20 cellular contexts compared by ENCODE assay signal in genomic region chr4:154478547-154478946, GRCh38. TPM values are rescaled to one million over a fixed set of nuclear protein-coding genes. Genes with fewer than 3 reads are reported as not detected.
DNase-seq lines count a peak whose midpoint lies in the region; ATAC-seq and TF ChIP-seq lines count a peak whose summit lies in the region.
"Had no signal": no experiment of that assay in that cellular context is flagged by ENCODE, and none has a peak within 500 bp of the region (broad histone marks: within the 10 kb centered on the region; RNA-seq: fewer than 3 reads in every experiment).

No MANE protein-coding gene starts in this region.

- no peaks in the 10 kb centered on the region for H3K36me3 Mint-ChIP-seq in immature natural killer cell
- H3K36me3 Mint-ChIP-seq: activated naive CD8-positive, alpha-beta T cell treated with anti-CD3 and anti-CD28 coated beads for 36 hours had no signal

- no peak overlapping the region for H3K4me3 Mint-ChIP-seq in immature natural killer cell
- H3K4me3 Mint-ChIP-seq: activated B cell treated with CpG ODN at 0.5 μM for 24 hours; activated naive CD8-positive, alpha-beta T cell treated with anti-CD3 and anti-CD28 coated beads for 36 hours; B cell; endodermal cell; neural crest cell had no signal

- no peak overlapping the region for H3K4me3 ChIP-seq in foreskin fibroblast (ENCODE audit: low read depth in 1 of 2, low read length in 2 of 2)

- no peak overlapping the region for H3K27ac Mint-ChIP-seq in immature natural killer cell
- H3K27ac Mint-ChIP-seq: activated B cell treated with CpG ODN at 0.5 μM for 24 hours; activated naive CD8-positive, alpha-beta T cell treated with anti-CD3 and anti-CD28 coated beads for 36 hours; B cell; endodermal cell had no signal

- H3K27me3 Mint-ChIP-seq in immature natural killer cell (ENCODE audit: low read depth in 3 of 3) = peaks cover 2 to 6% (median 3%) of the 10 kb centered on the region in 3 donors

- TF ChIP-seq CTCF in foreskin fibroblast (IDR thresholded peaks at IDR 0.05; ENCODE audit: low read depth, low read length) = no peak

- H3K4me1 Mint-ChIP-seq in immature natural killer cell = no peaks in the 10 kb centered on the region
- H3K4me1 Mint-ChIP-seq: activated B cell treated with CpG ODN at 0.5 μM for 24 hours; activated naive CD8-positive, alpha-beta T cell treated with anti-CD3 and anti-CD28 coated beads for 36 hours; B cell; endodermal cell; neural crest cell had no signal

- DNase-seq in activated T-cell treated with anti-CD3 and anti-CD28 coated beads for 4 hours (no peak), foreskin fibroblast (no peak), immature natural killer cell (no peak)
- no peak for DNase-seq in activated CD4-positive, alpha-beta T cell treated with anti-CD3 and anti-CD28 coated beads, Interleukin-2, amount 50 U/mL, for 1 hour
- DNase-seq: activated B cell treated with CpG ODN at 0.5 μM for 24 hours; activated CD8-positive, alpha-beta memory T cell treated with anti-CD3 and anti-CD28 coated beads, Interleukin-2, amount 50 U/mL, for 4 hours; activated naive CD8-positive, alpha-beta T cell treated with anti-CD3 and anti-CD28 coated beads for 36 hours; endodermal cell; NCI-H510A treated with DMSO at 0.1 percent for 48 hours; OCI-M1; right cardiac atrium; stimulated activated CD4-positive, alpha-beta T cell treated with anti-CD3 and anti-CD28 coated beads, Interleukin-2, amount 100 ng/mL, for 24 hours; SW 1271; trophoblast cell had no signal

- ATAC-seq in GM18873 (IDR thresholded peaks at IDR 0.05; ENCODE audit: low FRiP score, unreplicated experiment) (peak; percentile 24), GM21528 (IDR thresholded peaks at IDR 0.05; ENCODE audit: low FRiP score, unreplicated experiment) (peak; percentile 50), HG02973 (IDR thresholded peaks at IDR 0.05; ENCODE audit: unreplicated experiment) (peak; percentile 30), HG03565 (IDR thresholded peaks at IDR 0.05; ENCODE audit: unreplicated experiment) (peak; percentile 27)
- ATAC-seq: right cardiac atrium had no signal

- H3K9me3 Mint-ChIP-seq in immature natural killer cell = peaks cover 0 to 5% (median 0%) of the 10 kb centered on the region in 6 donors
- H3K9me3 Mint-ChIP-seq: activated B cell treated with CpG ODN at 0.5 μM for 24 hours; activated naive CD8-positive, alpha-beta T cell treated with anti-CD3 and anti-CD28 coated beads for 36 hours; endodermal cell; neural crest cell had no signal

RNA-seq across cellular contexts. Expression of gene DCHS2, which starts 13.1 kb away (rescaled TPM):
- not detected for polyA plus RNA-seq in immature natural killer cell
- polyA plus RNA-seq: right cardiac atrium had no signal
